9 cellular contexts compared by ENCODE assay signal in the genomic region with DNA sequence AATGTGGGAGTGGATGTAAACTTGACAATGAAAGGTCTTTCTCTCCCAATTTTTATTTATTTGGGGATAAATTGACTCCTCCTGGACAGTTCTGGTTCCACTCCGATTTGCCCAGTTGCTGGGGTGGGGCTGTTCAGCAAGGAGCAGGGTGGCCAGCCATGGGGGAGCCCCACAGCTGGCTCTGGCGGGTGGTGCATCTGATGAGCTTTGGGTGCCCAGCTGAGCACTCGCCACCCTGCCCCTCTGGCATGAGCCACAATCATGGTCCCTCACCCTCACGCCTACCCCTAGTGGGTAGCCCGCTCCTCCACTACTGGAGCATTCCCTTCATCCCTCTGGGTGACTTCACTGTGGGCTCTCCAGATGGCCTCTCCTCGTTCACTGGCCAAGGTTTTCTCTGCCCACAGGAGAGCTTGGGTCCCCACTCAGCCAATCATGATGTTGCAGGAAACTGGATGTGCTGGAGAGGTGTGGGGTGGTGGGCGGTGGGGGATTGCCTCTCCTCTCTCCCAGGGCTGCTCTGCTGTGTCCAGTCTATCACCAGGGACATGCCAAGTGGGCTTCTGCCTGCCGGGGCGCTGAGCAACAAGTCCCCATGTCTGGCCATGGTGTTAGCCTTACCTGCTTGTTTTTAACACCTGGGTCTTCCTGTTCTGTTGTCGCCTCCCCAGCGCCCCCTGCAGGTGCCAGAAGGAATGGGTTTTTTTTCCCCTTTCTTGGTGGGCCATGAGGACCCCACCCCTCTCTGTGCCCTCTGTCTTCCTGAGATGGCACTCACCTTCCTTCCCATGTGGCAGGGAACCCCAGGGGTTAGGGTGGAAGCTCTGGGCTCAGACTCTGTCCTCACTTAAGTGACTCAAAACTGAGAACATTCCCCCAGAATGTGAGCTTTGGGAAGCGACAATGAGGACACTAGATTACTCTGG. TPM values are rescaled to one million over a fixed set of nuclear protein-coding genes. Genes with fewer than 3 reads are reported as not detected.
A peak's percentile ranks its signal among the peaks of the same experiment; 100 is the strongest.
DNase-seq lines count a peak whose midpoint lies in the region; ATAC-seq and TF ChIP-seq lines count a peak whose summit lies in the region.
"Had no signal": no experiment of that assay in that cellular context is flagged by ENCODE, and none has a peak within 500 bp of the region (broad histone marks: within the 10 kb centered on the region; RNA-seq: fewer than 3 reads in every experiment).

No MANE protein-coding gene starts in this region.

- CTCF ChIA-PET in GM10248 (lab: Yijun Ruan, JAX) = interaction anchor here (0.7 to 1.9 kb wide), 16 partner anchors 8 to 204 kb away, joined by 3 to 9 read pairs (median 4); no protein-coding TSS in a partner anchor

- TF ChIP-seq CTCF in GM10248 (IDR thresholded peaks at IDR 0.05; ENCODE audit: control extremely low read depth, extremely low read depth, low read depth, missing control alignments) = peak; percentile 62
- peak in 53 of 56 donors; percentile 13 to 62 (median 44) for TF ChIP-seq CTCF in dorsolateral prefrontal cortex (IDR thresholded peaks at IDR 0.05 in 54 of 56, conservative IDR thresholded peaks at IDR 0.05 in 2 of 56; ENCODE audit: low read depth in 1 of 56, partially characterized antibody in 56 of 56)
- TF ChIP-seq CTCF in retinal pigment epithelial cell (conservative IDR thresholded peaks at IDR 0.05; ENCODE audit: low read depth, low read length) = peak; percentile 74

- no peak for DNase-seq in GM10248 (ENCODE audit: extremely low spot score)
- DNase-seq in OCI-M1 (lab: John Stamatoyannopoulos, UW) = peak; percentile 0
- DNase-seq in dorsolateral prefrontal cortex = peak in 1 of 10 donors; percentile 23
- DNase-seq in retinal pigment epithelial cell (ENCODE audit: low read depth) = no peak
- DNase-seq in kidney glomerular epithelial cell (lab: John Stamatoyannopoulos, UW) = no peak
- DNase-seq in NCI-H1436 treated with DMSO at 0.1 percent for 48 hours (lab: John Stamatoyannopoulos, UW) = no peak
- no peak for DNase-seq in DMS114 treated with DMSO at 0.1 percent for 48 hours (lab: John Stamatoyannopoulos, UW; ENCODE audit: unreplicated experiment)

- POLR2A ChIA-PET in GM10248 (lab: Yijun Ruan, JAX) = no interaction called here

- intact Hi-C loops in dorsolateral prefrontal cortex (cut with DNase I) = no loop called here

- H3K27ac ChIP-seq in dorsolateral prefrontal cortex = no peak overlapping the region

- H3K4me3 ChIP-seq in dorsolateral prefrontal cortex (no peak overlapping the region), retinal pigment epithelial cell (ENCODE audit: low read length) (no peak overlapping the region)

- no peaks in the 10 kb centered on the region for H3K27me3 ChIP-seq in dorsolateral prefrontal cortex

- ATAC-seq in HG02981 (IDR thresholded peaks at IDR 0.05; ENCODE audit: unreplicated experiment) = no peak

RNA-seq across cellular contexts. Expression of a gene that starts 3.4 kb away (rescaled TPM):
- 100 to 1,000 TPM in 17 of 120 experiments, 10 to 100 TPM in 103; 26.0 to 165 (median 81.5) TPM for total RNA-seq in dorsolateral prefrontal cortex
- total RNA-seq: RPMI7951 had no signal

RNA-seq across cellular contexts. Expression of a gene that starts 42.6 kb away (rescaled TPM):
- total RNA-seq in dorsolateral prefrontal cortex = 10 to 100 TPM in 118 of 120 experiments, 1 to 10 TPM in 2; 8.6 to 35.8 (median 18.2) TPM
